ENCODE assay signal across 11 cellular contexts in genomic region chr10:96758423-96758822, GRCh38. TPM values are rescaled to one million over a fixed set of nuclear protein-coding genes. Genes with fewer than 3 reads are reported as not detected.
A peak's percentile ranks its signal among the peaks of the same experiment; 100 is the strongest.
DNase-seq lines count a peak whose midpoint lies in the region; ATAC-seq, FAIRE-seq and TF ChIP-seq lines count a peak whose summit lies in the region.
"Had no signal": no experiment of that assay in that cellular context is flagged by ENCODE, and none has a peak within 500 bp of the region (broad histone marks: within the 10 kb centered on the region; RNA-seq: fewer than 3 reads in every experiment).

No MANE protein-coding gene starts in this region.

- intact Hi-C loops in left cardiac atrium (cut with DNase I) = no loop called here

- DNase-seq in GM18507 (ENCODE audit: extremely low spot score, insufficient read length, low read depth) (no peak), KG1 (lab: John Stamatoyannopoulos, UW) (peak; percentile 76), left cardiac atrium (peak; percentile 21), ecto neural progenitor cell (ENCODE audit: low spot score) (no peak), NCI-H1694 (lab: John Stamatoyannopoulos, UW) (no peak), D721Med (ENCODE audit: insufficient read length, low spot score) (no peak)
- DNase-seq: activated CD4-positive, alpha-beta T cell treated with anti-CD3 and anti-CD28 coated beads, Interleukin-2, amount 50 U/mL, for 4 hours; NCI-H146; stimulated activated CD4-positive, alpha-beta T cell treated with anti-CD3 and anti-CD28 coated beads, Interleukin-2, amount 100 ng/mL, for 48 hours had no signal

- FAIRE-seq in GM18507 (lab: Jason Lieb, UNC) (peak; percentile 92), D721Med (lab: Jason Lieb, UNC) (no peak)

- peak; percentile 83 for ATAC-seq in GM21576 (IDR thresholded peaks at IDR 0.05; ENCODE audit: unreplicated experiment)
- peak; percentile 44 to 64 for ATAC-seq in left cardiac atrium
- no peak for ATAC-seq in SK-N-SH treated with all-trans-retinoic acid at 6 μM for 48 hours

- no peak for TF ChIP-seq CTCF in D721Med (IDR thresholded peaks at IDR 0.05; ENCODE audit: insufficient read depth, missing control alignments)

TF ChIP-seq in SK-N-SH treated with all-trans-retinoic acid at 6 μM for 48 hours, 23 proteins besides CTCF, POLR2A, EP300 and RAD21:
- TF ChIP-seq PPARA (CRISPR knock-in tag; IDR thresholded peaks at IDR 0.05; ENCODE audit: borderline replicate concordance) (no peak), TSHZ2 (CRISPR knock-in tag; IDR thresholded peaks at IDR 0.05) (no peak), TOX (CRISPR knock-in tag; IDR thresholded peaks at IDR 0.05; ENCODE audit: borderline replicate concordance) (no peak), ZNF565 (CRISPR knock-in tag; conservative IDR thresholded peaks at IDR 0.05; ENCODE audit: low read depth) (no peak), OSR1 (CRISPR knock-in tag; IDR thresholded peaks at IDR 0.05) (no peak), ZNF70 (CRISPR knock-in tag; IDR thresholded peaks at IDR 0.05) (no peak)
TF ChIP-seq in SK-N-SH treated with all-trans-retinoic acid at 6 μM for 48 hours: peak in this region for 0.

RNA-seq across cellular contexts. Expression of gene PIK3AP1, which starts 38.1 kb away (rescaled TPM):
- total RNA-seq in left cardiac atrium = 10 to 100 TPM in 1 of 2 donors, 1 to 10 TPM in 1; 5.1 to 10.5 TPM

Comparison
In these comparisons a context has a peak if more than half of its experiments do, and no peak if none do; other contexts are left out.
1. DNase-seq: peak in KG1 (single experiment) and left cardiac atrium (single experiment); none in GM18507 (single experiment), ecto neural progenitor cell (single experiment), NCI-H1694 (single experiment) and D721Med (single experiment).